In genomic region chr2:43455296-43455695, GRCh38 we compare ENCODE assay signal across 26 cellular contexts.
A peak's percentile ranks its signal among the peaks of the same experiment; 100 is the strongest.
DNase-seq lines count a peak whose midpoint lies in the region; ATAC-seq, FAIRE-seq and TF ChIP-seq lines count a peak whose summit lies in the region.
"Had no signal": no experiment of that assay in that cellular context is flagged by ENCODE, and none has a peak within 500 bp of the region (broad histone marks: within the 10 kb centered on the region; RNA-seq: fewer than 3 reads in every experiment).

No MANE protein-coding gene starts in this region.

- H3K4me1 Mint-ChIP-seq in astrocyte (ENCODE audit: low read depth, unreplicated experiment) = peaks cover 26% of the 10 kb centered on the region
- peaks cover 13% of the 10 kb centered on the region for H3K4me1 Mint-ChIP-seq in memory B cell
- peaks cover 49% of the 10 kb centered on the region for H3K4me1 Mint-ChIP-seq in type B pancreatic cell (ENCODE audit: unreplicated experiment)

- no peak overlapping the region for H2AFZ ChIP-seq in Loucy (ENCODE audit: low read length)
- H2AFZ ChIP-seq in astrocyte (ENCODE audit: low read depth, low read length) = no peak overlapping the region

- no peaks in the 10 kb centered on the region for H3K36me3 Mint-ChIP-seq in astrocyte (ENCODE audit: low read depth, unreplicated experiment)
- H3K36me3 Mint-ChIP-seq in memory B cell = peaks cover 32% of the 10 kb centered on the region
- peaks cover 21% of the 10 kb centered on the region for H3K36me3 Mint-ChIP-seq in type B pancreatic cell

- no peaks in the 10 kb centered on the region for H3K9me2 ChIP-seq in Loucy (replicated peaks; ENCODE audit: low read depth, low read length)

- no peak for TF ChIP-seq CTCF in Loucy (conservative IDR thresholded peaks at IDR 0.05; ENCODE audit: low read length)
- TF ChIP-seq CTCF in astrocyte (IDR thresholded peaks at IDR 0.05; ENCODE audit: insufficient read depth, low read depth, low read length) = no peak
- TF ChIP-seq CTCF in type B pancreatic cell (conservative IDR thresholded peaks at IDR 0.05) = no peak

- H3F3A ChIP-seq in Loucy (ENCODE audit: low read depth) = no peaks in the 10 kb centered on the region

- H3K4me1 ChIP-seq in Loucy (ENCODE audit: insufficient read depth, low read length, poor library complexity, severe bottlenecking) = peaks cover 32% of the 10 kb centered on the region
- peaks cover 28% of the 10 kb centered on the region for H3K4me1 ChIP-seq in astrocyte (ENCODE audit: insufficient read depth, low read length)

- H3K36me3 ChIP-seq in Loucy (ENCODE audit: insufficient read depth, low read length) (no peaks in the 10 kb centered on the region), astrocyte (ENCODE audit: insufficient read depth, low read length) (no peaks in the 10 kb centered on the region)
- H3K36me3 ChIP-seq: esophagus muscularis mucosa, gastroesophageal sphincter, vagina had no signal

- H3K4me3 Mint-ChIP-seq in astrocyte (ENCODE audit: unreplicated experiment) (no peak overlapping the region), memory B cell (no peak overlapping the region), type B pancreatic cell (peak overlapping the region; percentile 7)
- H3K4me3 Mint-ChIP-seq: activated CD8-positive, alpha-beta T cell treated with anti-CD3 and anti-CD28 coated beads, Interleukin-2, amount 10 ng/mL, durations not matched to agents 7 days and 5 days; CD8-positive, alpha-beta T cell; T-cell had no signal

- DNase-seq in astrocyte (ENCODE audit: low read depth) (no peak), memory B cell (ENCODE audit: low spot score in 2 of 2) (no peak), type B pancreatic cell (ENCODE audit: extremely low spot score, unreplicated experiment) (no peak), HuH-7 (ENCODE audit: low spot score) (no peak), SIG-M5 treated with dmso at 0.1 percent for 504 hours (lab: John Stamatoyannopoulos, UW; ENCODE audit: unreplicated experiment) (no peak)
- DNase-seq: activated CD4-positive, CD25-positive, alpha-beta regulatory T cell treated with anti-CD3 and anti-CD28 coated beads, Interleukin-2, amount 50 U/mL, for 72 hours; activated CD8-positive, alpha-beta T cell treated with anti-CD3 and anti-CD28 coated beads, Interleukin-2, amount 10 ng/mL, durations not matched to agents 7 days and 5 days; activated gamma-delta T cell treated with Interleukin-2 at 50 U/mL for 16 hours; anterior cingulate cortex; CD8-positive, alpha-beta T cell; central memory CD4-positive, alpha-beta T cell; effector CD4-positive, alpha-beta T cell; GF-D8; KBM-7; NCI-H2029 treated with DMSO at 0.1 percent for 48 hours; NCI-H345; PC-3; SIG-M5; T-cell had no signal

- H3K9ac ChIP-seq in Loucy (ENCODE audit: low read depth, low read length, poor library complexity, severe bottlenecking) (peak overlapping the region; percentile 14), astrocyte (ENCODE audit: low read length) (no peak overlapping the region)

- H3K79me2 ChIP-seq in Loucy (ENCODE audit: insufficient read depth, low read length) (no peaks in the 10 kb centered on the region), astrocyte (ENCODE audit: insufficient read depth, low read length) (no peaks in the 10 kb centered on the region)

- H3K9me3 ChIP-seq in Loucy (ENCODE audit: insufficient read depth, low read depth, low read length) = no peaks in the 10 kb centered on the region
- no peaks in the 10 kb centered on the region for H3K9me3 ChIP-seq in astrocyte (ENCODE audit: insufficient read depth, low read depth, low read length)
- H3K9me3 ChIP-seq: esophagus muscularis mucosa, gastroesophageal sphincter, vagina had no signal

- no peak overlapping the region for H3K27ac Mint-ChIP-seq in astrocyte (ENCODE audit: unreplicated experiment)
- H3K27ac Mint-ChIP-seq in memory B cell = peak overlapping the region; percentile 43
- peak overlapping the region; percentile 39 for H3K27ac Mint-ChIP-seq in type B pancreatic cell
- H3K27ac Mint-ChIP-seq: activated CD8-positive, alpha-beta T cell treated with anti-CD3 and anti-CD28 coated beads, Interleukin-2, amount 10 ng/mL, durations not matched to agents 7 days and 5 days; CD8-positive, alpha-beta T cell; T-cell had no signal

- no peak for FAIRE-seq in astrocyte (lab: Jason Lieb, UNC)
- FAIRE-seq: islet of Langerhans, TTC549 had no signal

- no peaks in the 10 kb centered on the region for H4K20me1 ChIP-seq in Loucy (ENCODE audit: insufficient read depth, low read length, poor library complexity, severe bottlenecking)
- peaks cover 3% of the 10 kb centered on the region for H4K20me1 ChIP-seq in astrocyte (ENCODE audit: insufficient read depth, low read length)

- H3K9me3 Mint-ChIP-seq in astrocyte (ENCODE audit: unreplicated experiment) (no peaks in the 10 kb centered on the region), memory B cell (peaks cover 3% of the 10 kb centered on the region), type B pancreatic cell (peaks cover 10% of the 10 kb centered on the region)
- H3K9me3 Mint-ChIP-seq: T-cell had no signal

- H3K27me3 Mint-ChIP-seq in astrocyte (ENCODE audit: low read depth, unreplicated experiment) (no peaks in the 10 kb centered on the region), memory B cell (no peaks in the 10 kb centered on the region), type B pancreatic cell (no peaks in the 10 kb centered on the region)
- H3K27me3 Mint-ChIP-seq: T-cell had no signal

- H3K4me3 ChIP-seq in Loucy (ENCODE audit: low read length, poor library complexity, severe bottlenecking) (no peak overlapping the region), astrocyte (ENCODE audit: insufficient read depth, low read depth, low read length) (no peak overlapping the region)
- H3K4me3 ChIP-seq: esophagus muscularis mucosa, gastroesophageal sphincter, vagina had no signal

- no peak overlapping the region for H3K27ac ChIP-seq in astrocyte (ENCODE audit: low read depth, low read length)
- H3K27ac ChIP-seq: esophagus muscularis mucosa, gastroesophageal sphincter, vagina had no signal

- H3K4me2 ChIP-seq in Loucy (ENCODE audit: low read depth, low read length, poor library complexity, severe bottlenecking) (peak overlapping the region; percentile 56), astrocyte (ENCODE audit: low read length) (peak overlapping the region; percentile 47)

- no peaks in the 10 kb centered on the region for H3K27me3 ChIP-seq in Loucy (ENCODE audit: insufficient read depth, low read length, poor library complexity, severe bottlenecking)
- no peaks in the 10 kb centered on the region for H3K27me3 ChIP-seq in astrocyte (ENCODE audit: insufficient read depth, low read length)
- H3K27me3 ChIP-seq: esophagus muscularis mucosa, gastroesophageal sphincter, vagina had no signal

- ATAC-seq in memory B cell (ENCODE audit: low read depth) = no peak
- no peak for ATAC-seq in GM21737 (IDR thresholded peaks at IDR 0.05; ENCODE audit: unreplicated experiment)
- ATAC-seq: activated CD8-positive, alpha-beta T cell treated with anti-CD3 and anti-CD28 coated beads, Interleukin-2, amount 10 ng/mL, durations not matched to agents 7 days and 5 days; CD8-positive, alpha-beta T cell; gastroesophageal sphincter; PC-3; T-cell had no signal
